In the genomic region with DNA sequence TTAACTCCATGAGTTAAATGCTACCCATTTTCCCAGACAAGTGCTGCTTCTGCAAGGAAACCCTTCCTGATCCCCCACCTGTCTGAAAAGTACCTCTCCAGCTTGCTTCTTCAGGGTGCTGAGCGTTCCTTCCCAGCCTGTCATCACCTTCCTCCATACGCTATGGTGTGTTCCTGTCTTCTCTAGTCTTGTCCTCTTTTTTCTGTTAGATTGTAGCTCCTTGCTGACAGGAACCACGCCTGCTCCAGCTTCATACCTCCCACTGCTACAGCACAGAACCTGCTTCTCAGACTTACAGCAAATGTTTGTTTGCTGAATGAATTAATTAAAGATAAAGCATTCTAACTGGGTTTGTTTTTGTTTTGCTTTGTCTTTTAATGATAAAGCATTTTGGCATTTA, we compare ENCODE assay signal across 23 cellular contexts. TPM values are rescaled to one million over a fixed set of nuclear protein-coding genes. Genes with fewer than 3 reads are reported as not detected.
DNase-seq lines count a peak whose midpoint lies in the region; ATAC-seq lines count a peak whose summit lies in the region.
"Had no signal": no experiment of that assay in that cellular context is flagged by ENCODE, and none has a peak within 500 bp of the region (broad histone marks: within the 10 kb centered on the region; RNA-seq: fewer than 3 reads in every experiment).

No MANE protein-coding gene starts in this region.

- ATAC-seq in memory B cell (ENCODE audit: low read depth) (no peak), GM19452 (IDR thresholded peaks at IDR 0.05; ENCODE audit: unreplicated experiment) (no peak), HG03354 (IDR thresholded peaks at IDR 0.05; ENCODE audit: poor library complexity, severe bottlenecking, unreplicated experiment) (no peak)
- ATAC-seq in stimulated activated memory B cell treated with anti-CD40 and anti-IgM and Interleukin-4, amounts not matched to agents 10 μg/mL and 1 μg/mL and 100 μg/mL, for 72 hours, result no peak
- ATAC-seq: HCT116, HepG2, K562 had no signal

- CTCF ChIA-PET in activated naive CD4-positive, alpha-beta T cell treated with anti-CD3 and anti-CD28 coated beads for 36 hours (lab: Charles Lee), result interaction anchor here (1.1 to 2.1 kb wide), 3 partner anchors 12 to 101 kb away, joined by 3 to 4 read pairs (median 4); no protein-coding TSS in a partner anchor
- CTCF ChIA-PET in activated naive CD4-positive, alpha-beta T cell treated with anti-CD3 and anti-CD28 coated beads, Interleukin-2, amount 10 ng/mL, durations not matched to agents 7 days and 5 days (lab: Charles Lee), result no interaction called here

- H3K4me1 Mint-ChIP-seq in activated naive CD4-positive, alpha-beta T cell treated with anti-CD3 and anti-CD28 coated beads for 36 hours (ENCODE audit: low read depth), result peaks cover 31% of the 10 kb centered on the region
- H3K4me1 Mint-ChIP-seq in activated naive CD4-positive, alpha-beta T cell treated with anti-CD3 and anti-CD28 coated beads, Interleukin-2, amount 10 ng/mL, durations not matched to agents 7 days and 5 days, result peaks cover 18% of the 10 kb centered on the region
- peaks cover 38% of the 10 kb centered on the region for H3K4me1 Mint-ChIP-seq in activated T-helper 1 cell treated with anti-CD3 and anti-CD28 coated beads, Interleukin-12 subunit alpha, Interleukin-12 subunit beta, Interleukin-2, Interleukin-4 antibody, amounts not matched to agents 30 ng/mL and 10 ng/mL and 1 ng/mL, durations not matched to agents 14 hours and 24 hours and 36 hours (ENCODE audit: low read depth)
- H3K4me1 Mint-ChIP-seq in memory B cell, result peaks cover 26% of the 10 kb centered on the region
- H3K4me1 Mint-ChIP-seq in stimulated activated memory B cell treated with anti-CD40 and anti-IgM and Interleukin-4, amounts not matched to agents 10 μg/mL and 1 μg/mL and 100 μg/mL, for 72 hours, result peaks cover 48% of the 10 kb centered on the region

- H3K27ac Mint-ChIP-seq in activated naive CD4-positive, alpha-beta T cell treated with anti-CD3 and anti-CD28 coated beads for 36 hours, result peak overlapping the region; percentile 1
- H3K27ac Mint-ChIP-seq in activated naive CD4-positive, alpha-beta T cell treated with anti-CD3 and anti-CD28 coated beads, Interleukin-2, amount 10 ng/mL, durations not matched to agents 7 days and 5 days, result no peak overlapping the region
- peak overlapping the region; percentile 14 for H3K27ac Mint-ChIP-seq in activated T-helper 1 cell treated with anti-CD3 and anti-CD28 coated beads, Interleukin-12 subunit alpha, Interleukin-12 subunit beta, Interleukin-2, Interleukin-4 antibody, amounts not matched to agents 30 ng/mL and 10 ng/mL and 1 ng/mL, durations not matched to agents 14 hours and 24 hours and 36 hours
- H3K27ac Mint-ChIP-seq in memory B cell, result peak overlapping the region; percentile 1
- H3K27ac Mint-ChIP-seq in stimulated activated memory B cell treated with anti-CD40 and anti-IgM and Interleukin-4, amounts not matched to agents 10 μg/mL and 1 μg/mL and 100 μg/mL, for 72 hours, result peak overlapping the region; percentile 1
- H3K27ac Mint-ChIP-seq: B cell; CD8-positive, alpha-beta memory T cell had no signal

- intact Hi-C loops in activated naive CD4-positive, alpha-beta T cell treated with anti-CD3 and anti-CD28 coated beads for 36 hours (cut with micrococcal nuclease), result loop anchor here (1.0 kb wide), 1 partner anchor 39 kb away; the partner anchor contains the start of genes ERH and SLC39A9
- intact Hi-C loops in activated T-helper 1 cell treated with anti-CD3 and anti-CD28 coated beads, Interleukin-12 subunit alpha, Interleukin-12 subunit beta, Interleukin-2, Interleukin-4 antibody, amounts not matched to agents 30 ng/mL and 10 ng/mL and 1 ng/mL, durations not matched to agents 14 hours and 24 hours and 36 hours (cut with micrococcal nuclease), result no loop called here

- H3K27me3 Mint-ChIP-seq in activated naive CD4-positive, alpha-beta T cell treated with anti-CD3 and anti-CD28 coated beads for 36 hours (ENCODE audit: low read depth), result no peaks in the 10 kb centered on the region
- peaks cover 21% of the 10 kb centered on the region for H3K27me3 Mint-ChIP-seq in activated naive CD4-positive, alpha-beta T cell treated with anti-CD3 and anti-CD28 coated beads, Interleukin-2, amount 10 ng/mL, durations not matched to agents 7 days and 5 days
- H3K27me3 Mint-ChIP-seq in activated T-helper 1 cell treated with anti-CD3 and anti-CD28 coated beads, Interleukin-12 subunit alpha, Interleukin-12 subunit beta, Interleukin-2, Interleukin-4 antibody, amounts not matched to agents 30 ng/mL and 10 ng/mL and 1 ng/mL, durations not matched to agents 14 hours and 24 hours and 36 hours (ENCODE audit: insufficient read depth), result peaks cover 2% of the 10 kb centered on the region
- H3K27me3 Mint-ChIP-seq in memory B cell, result no peaks in the 10 kb centered on the region
- no peaks in the 10 kb centered on the region for H3K27me3 Mint-ChIP-seq in stimulated activated memory B cell treated with anti-CD40 and anti-IgM and Interleukin-4, amounts not matched to agents 10 μg/mL and 1 μg/mL and 100 μg/mL, for 72 hours
- H3K27me3 Mint-ChIP-seq: B cell had no signal

- DNase-seq in activated naive CD4-positive, alpha-beta T cell treated with anti-CD3 and anti-CD28 coated beads for 36 hours, result no peak
- no peak for DNase-seq in activated naive CD4-positive, alpha-beta T cell treated with anti-CD3 and anti-CD28 coated beads, Interleukin-2, amount 10 ng/mL, durations not matched to agents 7 days and 5 days
- DNase-seq in activated T-helper 1 cell treated with anti-CD3 and anti-CD28 coated beads, Interleukin-12 subunit alpha, Interleukin-12 subunit beta, Interleukin-2, Interleukin-4 antibody, amounts not matched to agents 30 ng/mL and 10 ng/mL and 1 ng/mL, durations not matched to agents 14 hours and 24 hours and 36 hours (ENCODE audit: low spot score), result no peak
- DNase-seq in memory B cell (ENCODE audit: low spot score in 2 of 2), result no peak
- no peak for DNase-seq in NCI-H526 treated with DMSO at 0.1 percent for 48 hours (lab: John Stamatoyannopoulos, UW)
- DNase-seq: CD8-positive, alpha-beta memory T cell; DMS 273 treated with DMSO at 0.1 percent for 48 hours; EL; GDM1; Kasumi-1; MV-4-11; NCI-H1105 treated with DMSO at 0.1 percent for 48 hours; NCI-H2029; NCI-H446 treated with DMSO at 0.1 percent for 48 hours; NCI-H526; Right ventricle myocardium superior had no signal

- H3K36me3 Mint-ChIP-seq in activated naive CD4-positive, alpha-beta T cell treated with anti-CD3 and anti-CD28 coated beads for 36 hours (ENCODE audit: low read depth), result no peaks in the 10 kb centered on the region
- H3K36me3 Mint-ChIP-seq in activated naive CD4-positive, alpha-beta T cell treated with anti-CD3 and anti-CD28 coated beads, Interleukin-2, amount 10 ng/mL, durations not matched to agents 7 days and 5 days, result no peaks in the 10 kb centered on the region
- peaks cover 2% of the 10 kb centered on the region for H3K36me3 Mint-ChIP-seq in activated T-helper 1 cell treated with anti-CD3 and anti-CD28 coated beads, Interleukin-12 subunit alpha, Interleukin-12 subunit beta, Interleukin-2, Interleukin-4 antibody, amounts not matched to agents 30 ng/mL and 10 ng/mL and 1 ng/mL, durations not matched to agents 14 hours and 24 hours and 36 hours (ENCODE audit: low read depth)
- no peaks in the 10 kb centered on the region for H3K36me3 Mint-ChIP-seq in memory B cell
- no peaks in the 10 kb centered on the region for H3K36me3 Mint-ChIP-seq in stimulated activated memory B cell treated with anti-CD40 and anti-IgM and Interleukin-4, amounts not matched to agents 10 μg/mL and 1 μg/mL and 100 μg/mL, for 72 hours

- no peak overlapping the region for H3K4me3 Mint-ChIP-seq in activated naive CD4-positive, alpha-beta T cell treated with anti-CD3 and anti-CD28 coated beads for 36 hours
- no peak overlapping the region for H3K4me3 Mint-ChIP-seq in activated naive CD4-positive, alpha-beta T cell treated with anti-CD3 and anti-CD28 coated beads, Interleukin-2, amount 10 ng/mL, durations not matched to agents 7 days and 5 days
- no peak overlapping the region for H3K4me3 Mint-ChIP-seq in activated T-helper 1 cell treated with anti-CD3 and anti-CD28 coated beads, Interleukin-12 subunit alpha, Interleukin-12 subunit beta, Interleukin-2, Interleukin-4 antibody, amounts not matched to agents 30 ng/mL and 10 ng/mL and 1 ng/mL, durations not matched to agents 14 hours and 24 hours and 36 hours
- no peak overlapping the region for H3K4me3 Mint-ChIP-seq in memory B cell
- no peak overlapping the region for H3K4me3 Mint-ChIP-seq in stimulated activated memory B cell treated with anti-CD40 and anti-IgM and Interleukin-4, amounts not matched to agents 10 μg/mL and 1 μg/mL and 100 μg/mL, for 72 hours
- H3K4me3 Mint-ChIP-seq: B cell; CD8-positive, alpha-beta memory T cell had no signal

- no peaks in the 10 kb centered on the region for H3K9me3 Mint-ChIP-seq in activated naive CD4-positive, alpha-beta T cell treated with anti-CD3 and anti-CD28 coated beads for 36 hours
- H3K9me3 Mint-ChIP-seq in activated naive CD4-positive, alpha-beta T cell treated with anti-CD3 and anti-CD28 coated beads, Interleukin-2, amount 10 ng/mL, durations not matched to agents 7 days and 5 days, result no peaks in the 10 kb centered on the region
- H3K9me3 Mint-ChIP-seq in activated T-helper 1 cell treated with anti-CD3 and anti-CD28 coated beads, Interleukin-12 subunit alpha, Interleukin-12 subunit beta, Interleukin-2, Interleukin-4 antibody, amounts not matched to agents 30 ng/mL and 10 ng/mL and 1 ng/mL, durations not matched to agents 14 hours and 24 hours and 36 hours, result no peaks in the 10 kb centered on the region
- H3K9me3 Mint-ChIP-seq in memory B cell, result no peaks in the 10 kb centered on the region
- no peaks in the 10 kb centered on the region for H3K9me3 Mint-ChIP-seq in stimulated activated memory B cell treated with anti-CD40 and anti-IgM and Interleukin-4, amounts not matched to agents 10 μg/mL and 1 μg/mL and 100 μg/mL, for 72 hours

RNA-seq across cellular contexts. Expression of gene ERH, which starts 39.1 kb away (rescaled TPM):
- 100 to 1,000 TPM; 338 to 348 TPM for total RNA-seq in activated naive CD4-positive, alpha-beta T cell treated with anti-CD3 and anti-CD28 coated beads for 36 hours
- total RNA-seq in activated T-helper 1 cell treated with anti-CD3 and anti-CD28 coated beads, Interleukin-12 subunit alpha, Interleukin-12 subunit beta, Interleukin-2, Interleukin-4 antibody, amounts not matched to agents 30 ng/mL and 10 ng/mL and 1 ng/mL, durations not matched to agents 14 hours and 24 hours and 36 hours, result 400 and 421 TPM in 2 replicates

RNA-seq across cellular contexts. Expression of gene SLC39A9, which starts 39.5 kb away (rescaled TPM):
- total RNA-seq in activated naive CD4-positive, alpha-beta T cell treated with anti-CD3 and anti-CD28 coated beads for 36 hours, result 10 to 100 TPM; 53.4 to 54.5 TPM
- total RNA-seq in activated T-helper 1 cell treated with anti-CD3 and anti-CD28 coated beads, Interleukin-12 subunit alpha, Interleukin-12 subunit beta, Interleukin-2, Interleukin-4 antibody, amounts not matched to agents 30 ng/mL and 10 ng/mL and 1 ng/mL, durations not matched to agents 14 hours and 24 hours and 36 hours, result 51.6 and 53.7 TPM in 2 replicates
